ENCODE assay signal across 10 cellular contexts in genomic region chr9:84953252-84953773, GRCh38.
DNase-seq lines count a peak whose midpoint lies in the region; ATAC-seq, FAIRE-seq and TF ChIP-seq lines count a peak whose summit lies in the region.
"Had no signal": no experiment of that assay in that cellular context is flagged by ENCODE, and none has a peak within 500 bp of the region (broad histone marks: within the 10 kb centered on the region; RNA-seq: fewer than 3 reads in every experiment).

No MANE protein-coding gene starts in this region.

- 0% methylated on average over 3 of the region's 3 CpGs for WGBS in K562 (ENCODE audit: insufficient coverage, low coverage, missing lambda C conversion rate)
- WGBS in mesendoderm (ENCODE audit: extremely low coverage, insufficient coverage, low lambda C conversion rate), result no CpG with 5 or more reads among the region's 3 CpGs
- 90 to 97% (median 96%) methylated on average over 3 of the region's 3 CpGs for WGBS in stomach, 5 donors

- H3K4me3 ChIP-seq in HCT116 (replicated peaks in 1 of 2; ENCODE audit: low read depth in 1 of 2, low read length in 2 of 2), result no peak overlapping the region
- no peak overlapping the region for H3K4me3 ChIP-seq in K562
- no peak overlapping the region for H3K4me3 ChIP-seq in colonic mucosa
- no peak overlapping the region for H3K4me3 ChIP-seq in mesendoderm (ENCODE audit: low read length)
- no peak overlapping the region for H3K4me3 ChIP-seq in stomach

- H2BK15ac ChIP-seq in mesendoderm (replicated peaks; ENCODE audit: low read depth), result no peak overlapping the region

- H2AFZ ChIP-seq in HCT116 (ENCODE audit: low read depth, low read length, poor library complexity, severe bottlenecking), result peak overlapping the region; percentile 23
- H2AFZ ChIP-seq in K562 (ENCODE audit: low read depth, low read length), result no peak overlapping the region

- H3K4ac ChIP-seq in mesendoderm (ENCODE audit: low read depth, low read length), result no peak overlapping the region

- no peak overlapping the region for H3K4me2 ChIP-seq in HCT116 (ENCODE audit: low read length)
- H3K4me2 ChIP-seq in K562 (ENCODE audit: insufficient read depth, low read length), result no peak overlapping the region
- no peak overlapping the region for H3K4me2 ChIP-seq in mesendoderm (ENCODE audit: low read length)

- CTCF ChIA-PET in HCT116 (lab: Charles Lee), result no interaction called here
- CTCF ChIA-PET in K562 (lab: Yijun Ruan, JAX; ENCODE audit: low intra/inter-chr PET ratio), result no interaction called here

- RAD21 ChIA-PET in HCT116 (lab: Charles Lee; ENCODE audit: low non-redundant PET in 1 of 2, low total read pairs in 2 of 2, uncharacterized antibody in 2 of 2, unreplicated experiment in 2 of 2), result no interaction called here

- POLR2A ChIA-PET in HCT116 (lab: Charles Lee), result no interaction called here
- POLR2A ChIA-PET in K562 (lab: Yijun Ruan, JAX), result no interaction called here

- H2BK120ac ChIP-seq in mesendoderm (ENCODE audit: low read depth, low read length), result no peak overlapping the region

- H3K27ac ChIP-seq in HCT116 (ENCODE audit: low read depth, low read length), result no peak overlapping the region
- H3K27ac ChIP-seq in K562 (ENCODE audit: extremely low read depth, low read depth, low read length), result no peak overlapping the region
- H3K27ac ChIP-seq in colonic mucosa, result no peak overlapping the region
- no peak overlapping the region for H3K27ac ChIP-seq in mesendoderm (ENCODE audit: low read depth, low read length)
- no peak overlapping the region for H3K27ac ChIP-seq in stomach

- H3K4me1 ChIP-seq in HCT116 (ENCODE audit: control insufficient read depth in 1 of 2, insufficient read depth in 2 of 2, low read length in 2 of 2), result 0 out of 4 replicates have a peak, but pooled peaks cover 0 to 3% of the 10 kb centered on the region in 2 experiments
- no peaks in the 10 kb centered on the region for H3K4me1 ChIP-seq in K562 (replicated peaks in 1 of 2; ENCODE audit: control insufficient read depth in 2 of 2, insufficient read depth in 2 of 2, low read length in 2 of 2)
- no peaks in the 10 kb centered on the region for H3K4me1 ChIP-seq in colonic mucosa
- no peaks in the 10 kb centered on the region for H3K4me1 ChIP-seq in mesendoderm (ENCODE audit: control insufficient read depth, low read depth, low read length)
- H3K4me1 ChIP-seq in stomach, result peaks cover 0 to 10% (median 3%) of the 10 kb centered on the region in 4 donors

- H4K20me1 ChIP-seq in HCT116 (ENCODE audit: insufficient read depth) (no peaks in the 10 kb centered on the region), K562 (replicated peaks; ENCODE audit: control insufficient read depth, insufficient read depth, low read length) (no peaks in the 10 kb centered on the region)

- no peak overlapping the region for H4K5ac ChIP-seq in mesendoderm (ENCODE audit: low read length)

- in situ Hi-C loops in K562 (cut with MboI), result loop anchor here (25.0 kb wide), 1 partner anchor 541 kb away; no protein-coding TSS in a partner anchor

- no peaks in the 10 kb centered on the region for H3K9me2 ChIP-seq in HCT116 (ENCODE audit: insufficient read depth)

- TF ChIP-seq POLR2A in HCT116 (IDR thresholded peaks at IDR 0.05; ENCODE audit: borderline replicate concordance, extremely low read depth, insufficient read depth, insufficient read length) (no peak), K562 (conservative IDR thresholded peaks at IDR 0.05) (no peak), stomach (IDR thresholded peaks at IDR 0.05) (no peak)

- no peak overlapping the region for H3K23ac ChIP-seq in mesendoderm (ENCODE audit: low read length)

- ATAC-seq in HCT116 (no peak), K562 (no peak), HG02798 (IDR thresholded peaks at IDR 0.05; ENCODE audit: poor library complexity, unreplicated experiment) (no peak)

- no peaks in the 10 kb centered on the region for H3K79me1 ChIP-seq in mesendoderm (ENCODE audit: low read length)

- H3K56ac ChIP-seq in mesendoderm (ENCODE audit: low read length), result no peak overlapping the region

- TF ChIP-seq CTCF in HCT116 (IDR thresholded peaks at IDR 0.05 in 2 of 3, conservative IDR thresholded peaks at IDR 0.05 in 1 of 3; ENCODE audit: borderline replicate concordance in 1 of 3, insufficient read depth in 1 of 3, low read depth in 2 of 3, low read length in 2 of 3), result no peak
- TF ChIP-seq CTCF in K562 (IDR thresholded peaks at IDR 0.05 in 2 of 3, conservative IDR thresholded peaks at IDR 0.05 in 1 of 3; ENCODE audit: insufficient read depth in 2 of 3, low read depth in 1 of 3, low read length in 3 of 3), result no peak
- TF ChIP-seq CTCF in colonic mucosa (IDR thresholded peaks at IDR 0.05), result no peak
- no peak for TF ChIP-seq CTCF in D721Med (IDR thresholded peaks at IDR 0.05; ENCODE audit: insufficient read depth, missing control alignments)
- TF ChIP-seq CTCF in stomach (IDR thresholded peaks at IDR 0.05), result no peak

- TF ChIP-seq RAD21 in HCT116 (IDR thresholded peaks at IDR 0.05; ENCODE audit: low read depth), result no peak
- TF ChIP-seq RAD21 in K562 (CRISPR knock-in tag; conservative IDR thresholded peaks at IDR 0.05 in 1 of 2, IDR thresholded peaks at IDR 0.05 in 1 of 2), result no peak

- H3K79me2 ChIP-seq in HCT116 (ENCODE audit: insufficient read depth, low read length) (no peaks in the 10 kb centered on the region), K562 (ENCODE audit: control insufficient read depth, insufficient read depth, low read length) (no peaks in the 10 kb centered on the region), mesendoderm (ENCODE audit: control insufficient read depth, insufficient read depth, low read length) (no peaks in the 10 kb centered on the region)

- no peak overlapping the region for H3K18ac ChIP-seq in mesendoderm (ENCODE audit: low read length)

- H3K9me3 ChIP-seq in HCT116 (ENCODE audit: control insufficient read depth in 1 of 2, insufficient read depth in 1 of 2, low read depth in 1 of 2, low read length in 2 of 2), result no peaks in the 10 kb centered on the region
- no peaks in the 10 kb centered on the region for H3K9me3 ChIP-seq in K562 (replicated peaks; ENCODE audit: control insufficient read depth, insufficient read depth, low read depth, low read length)
- no peaks in the 10 kb centered on the region for H3K9me3 ChIP-seq in colonic mucosa
- no peaks in the 10 kb centered on the region for H3K9me3 ChIP-seq in stomach

- TF ChIP-seq EP300 in K562 (IDR thresholded peaks at IDR 0.05; ENCODE audit: low read length) (no peak), stomach (IDR thresholded peaks at IDR 0.05) (no peak)

- no TSS peak for BruUV-seq in HCT116 (replicated peaks; lab: Mats Ljungman, UMichigan)
- no TSS peak for BruUV-seq in K562 (replicated peaks; lab: Mats Ljungman, UMichigan)

- FAIRE-seq in K562 (lab: Jason Lieb, UNC) (no peak), D721Med (lab: Jason Lieb, UNC) (no peak)

- H2BK5ac ChIP-seq in mesendoderm (ENCODE audit: low read length), result no peak overlapping the region

- no peaks in the 10 kb centered on the region for H3K9me1 ChIP-seq in K562 (ENCODE audit: control insufficient read depth, insufficient read depth, low read length)

- H3K36me3 ChIP-seq in HCT116 (ENCODE audit: control insufficient read depth in 1 of 2, insufficient read depth in 2 of 2, low read length in 2 of 2) (no peaks in the 10 kb centered on the region), K562 (ENCODE audit: control insufficient read depth, insufficient read depth, low read length) (no peaks in the 10 kb centered on the region), colonic mucosa (no peaks in the 10 kb centered on the region), mesendoderm (ENCODE audit: control insufficient read depth, insufficient read depth, low read length) (no peaks in the 10 kb centered on the region), stomach (no peaks in the 10 kb centered on the region)

- H3K27me3 ChIP-seq in HCT116 (ENCODE audit: insufficient read depth, low read length) (no peaks in the 10 kb centered on the region), K562 (ENCODE audit: control insufficient read depth in 2 of 2, insufficient read depth in 2 of 2, low read length in 2 of 2) (no peaks in the 10 kb centered on the region), colonic mucosa (no peaks in the 10 kb centered on the region), mesendoderm (ENCODE audit: insufficient read depth, low read length, poor library complexity) (no peaks in the 10 kb centered on the region), stomach (peaks cover 0 to 12% (median 0%) of the 10 kb centered on the region in 3 donors)

- intact Hi-C loops in HCT116 (cut with micrococcal nuclease) (loop anchor here (5.0 to 10.0 kb wide), 2 partner anchors 556 to 661 kb away; no protein-coding TSS in a partner anchor), K562 (cut with micrococcal nuclease) (loop anchor here (5.0 kb wide), 1 partner anchor 551 kb away; no protein-coding TSS in a partner anchor), colonic mucosa (cut with DNase I) (loop anchor here (10.0 kb wide), 1 partner anchor 559 kb away; no protein-coding TSS in a partner anchor), stomach (cut with DNase I; ENCODE audit: low total_unique reads) (no loop called here)

- no peak for DNase-seq in HCT116 (ENCODE audit: low read depth, low spot score)
- DNase-seq in K562 (ENCODE audit: extremely low read depth in 1 of 4, low spot score in 3 of 4), result no peak
- peak; percentile 12 for DNase-seq in colonic mucosa
- peak; percentile 21 for DNase-seq in mesendoderm
- no peak for DNase-seq in D721Med (ENCODE audit: insufficient read length, low spot score)
- no peak for DNase-seq in germinal center (ENCODE audit: low spot score)
- no peak for DNase-seq in stomach
- DNase-seq: HFFc6, NCI-H524 treated with DMSO at 0.1 percent for 48 hours had no signal

- no peak overlapping the region for H3K9ac ChIP-seq in HCT116 (ENCODE audit: low read length)
- no peak overlapping the region for H3K9ac ChIP-seq in K562 (ENCODE audit: insufficient read depth in 1 of 2, low read depth in 2 of 2, low read length in 2 of 2)
- no peak overlapping the region for H3K9ac ChIP-seq in colonic mucosa (ENCODE audit: low read depth in 2 of 2, low read length in 2 of 2)
- H3K9ac ChIP-seq in mesendoderm (ENCODE audit: low read length), result no peak overlapping the region

- no peak overlapping the region for H4K8ac ChIP-seq in mesendoderm (ENCODE audit: low read depth, low read length)

- H2AK5ac ChIP-seq in mesendoderm (ENCODE audit: low read length), result no peak overlapping the region

TF ChIP-seq in HCT116, 20 proteins besides CTCF, POLR2A, EP300 and RAD21 (continues in another document):
- TF ChIP-seq ELF1 (IDR thresholded peaks at IDR 0.05; ENCODE audit: borderline replicate concordance, low read depth) (no peak), SP1 (IDR thresholded peaks at IDR 0.05; ENCODE audit: low read depth) (no peak)

TF ChIP-seq in K562, 482 proteins besides CTCF, POLR2A, EP300 and RAD21:
- TF ChIP-seq KHSRP (IDR thresholded peaks at IDR 0.05) (no peak), ZFP36 (IDR thresholded peaks at IDR 0.05; ENCODE audit: low read depth, low read length, partially characterized antibody) (peak; percentile 21)
TF ChIP-seq in K562: peak in this region for 1.

Comparison
In these comparisons a context has a peak if more than half of its experiments do, and no peak if none do; other contexts are left out.
1. DNase-seq: peak in colonic mucosa (single experiment) and mesendoderm (single experiment); none in HCT116 (single experiment), K562 (0 of 4), D721Med (single experiment), germinal center (single experiment) and stomach (single experiment).